ENCODE assay signal across 1 cellular context in genomic region chr16:1188781-1189189, GRCh38.
TF ChIP-seq lines count a peak whose summit lies in the region.

No MANE protein-coding gene starts in this region.

TF ChIP-seq in HepG2, 621 proteins besides CTCF, POLR2A, EP300 and RAD21 (continued from another document and continues in another):
- TF ChIP-seq, protein P1, sequence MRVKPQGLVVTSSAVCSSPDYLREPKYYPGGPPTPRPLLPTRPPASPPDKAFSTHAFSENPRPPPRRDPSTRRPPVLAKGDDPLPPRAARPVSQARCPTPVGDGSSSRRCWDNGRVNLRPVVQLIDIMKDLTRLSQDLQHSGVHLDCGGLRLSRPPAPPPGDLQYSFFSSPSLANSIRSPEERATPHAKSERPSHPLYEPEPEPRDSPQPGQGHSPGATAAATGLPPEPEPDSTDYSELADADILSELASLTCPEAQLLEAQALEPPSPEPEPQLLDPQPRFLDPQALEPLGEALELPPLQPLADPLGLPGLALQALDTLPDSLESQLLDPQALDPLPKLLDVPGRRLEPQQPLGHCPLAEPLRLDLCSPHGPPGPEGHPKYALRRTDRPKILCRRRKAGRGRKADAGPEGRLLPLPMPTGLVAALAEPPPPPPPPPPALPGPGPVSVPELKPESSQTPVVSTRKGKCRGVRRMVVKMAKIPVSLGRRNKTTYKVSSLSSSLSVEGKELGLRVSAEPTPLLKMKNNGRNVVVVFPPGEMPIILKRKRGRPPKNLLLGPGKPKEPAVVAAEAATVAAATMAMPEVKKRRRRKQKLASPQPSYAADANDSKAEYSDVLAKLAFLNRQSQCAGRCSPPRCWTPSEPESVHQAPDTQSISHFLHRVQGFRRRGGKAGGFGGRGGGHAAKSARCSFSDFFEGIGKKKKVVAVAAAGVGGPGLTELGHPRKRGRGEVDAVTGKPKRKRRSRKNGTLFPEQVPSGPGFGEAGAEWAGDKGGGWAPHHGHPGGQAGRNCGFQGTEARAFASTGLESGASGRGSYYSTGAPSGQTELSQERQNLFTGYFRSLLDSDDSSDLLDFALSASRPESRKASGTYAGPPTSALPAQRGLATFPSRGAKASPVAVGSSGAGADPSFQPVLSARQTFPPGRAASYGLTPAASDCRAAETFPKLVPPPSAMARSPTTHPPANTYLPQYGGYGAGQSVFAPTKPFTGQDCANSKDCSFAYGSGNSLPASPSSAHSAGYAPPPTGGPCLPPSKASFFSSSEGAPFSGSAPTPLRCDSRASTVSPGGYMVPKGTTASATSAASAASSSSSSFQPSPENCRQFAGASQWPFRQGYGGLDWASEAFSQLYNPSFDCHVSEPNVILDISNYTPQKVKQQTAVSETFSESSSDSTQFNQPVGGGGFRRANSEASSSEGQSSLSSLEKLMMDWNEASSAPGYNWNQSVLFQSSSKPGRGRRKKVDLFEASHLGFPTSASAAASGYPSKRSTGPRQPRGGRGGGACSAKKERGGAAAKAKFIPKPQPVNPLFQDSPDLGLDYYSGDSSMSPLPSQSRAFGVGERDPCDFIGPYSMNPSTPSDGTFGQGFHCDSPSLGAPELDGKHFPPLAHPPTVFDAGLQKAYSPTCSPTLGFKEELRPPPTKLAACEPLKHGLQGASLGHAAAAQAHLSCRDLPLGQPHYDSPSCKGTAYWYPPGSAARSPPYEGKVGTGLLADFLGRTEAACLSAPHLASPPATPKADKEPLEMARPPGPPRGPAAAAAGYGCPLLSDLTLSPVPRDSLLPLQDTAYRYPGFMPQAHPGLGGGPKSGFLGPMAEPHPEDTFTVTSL (CRISPR knock-in tag; IDR thresholded peaks at IDR 0.05; ENCODE audit: borderline replicate concordance): no peak
- TF ChIP-seq ISL2 (CRISPR knock-in tag; IDR thresholded peaks at IDR 0.05) (peak; percentile 52; the same call in 1 of the 2 replicates), ZBTB40 (IDR thresholded peaks at IDR 0.05) (no peak), ZBTB40 (CRISPR knock-in tag; IDR thresholded peaks at IDR 0.05) (0 out of 2 replicates have a peak, but pooled peaks have one; percentile 58), ZNF317 (CRISPR knock-in tag; IDR thresholded peaks at IDR 0.05) (peak; percentile 68), MXI1 (IDR thresholded peaks at IDR 0.05; ENCODE audit: borderline replicate concordance, low read depth, low read length) (0 out of 3 replicates have a peak, but pooled peaks have one; percentile 29), MYC (CRISPR knock-in tag; IDR thresholded peaks at IDR 0.05; ENCODE audit: borderline replicate concordance) (peak; percentile 46; the same call in 1 of the 2 replicates), ZBTB3 (CRISPR knock-in tag; IDR thresholded peaks at IDR 0.05; ENCODE audit: borderline replicate concordance, low read depth) (peak; percentile 38; the same call in 1 of the 2 replicates), CENPX (CRISPR knock-in tag; IDR thresholded peaks at IDR 0.05) (no peak), ZNF605 (CRISPR knock-in tag; IDR thresholded peaks at IDR 0.05) (peak; percentile 84), CHD2 (IDR thresholded peaks at IDR 0.05; ENCODE audit: low read depth, low read length) (no peak), ESRRA (CRISPR knock-in tag; IDR thresholded peaks at IDR 0.05; ENCODE audit: low read depth) (0 out of 2 replicates have a peak, but pooled peaks have one; percentile 51), ZBTB21 (CRISPR knock-in tag; IDR thresholded peaks at IDR 0.05) (no peak; the same call in 1 of the 2 replicates), ZNF747 (CRISPR knock-in tag; IDR thresholded peaks at IDR 0.05; ENCODE audit: borderline replicate concordance) (no peak), FOSL2 (CRISPR knock-in tag; IDR thresholded peaks at IDR 0.05) (0 out of 2 replicates have a peak, but pooled peaks have one; percentile 27), ZNF251 (CRISPR knock-in tag; IDR thresholded peaks at IDR 0.05) (0 out of 2 replicates have a peak, but pooled peaks have one; percentile 45), BRCA1 (CRISPR knock-in tag; IDR thresholded peaks at IDR 0.05) (peak; percentile 93), MXD3 (CRISPR knock-in tag; IDR thresholded peaks at IDR 0.05) (peak; percentile 89)
- TF ChIP-seq, protein P2, sequence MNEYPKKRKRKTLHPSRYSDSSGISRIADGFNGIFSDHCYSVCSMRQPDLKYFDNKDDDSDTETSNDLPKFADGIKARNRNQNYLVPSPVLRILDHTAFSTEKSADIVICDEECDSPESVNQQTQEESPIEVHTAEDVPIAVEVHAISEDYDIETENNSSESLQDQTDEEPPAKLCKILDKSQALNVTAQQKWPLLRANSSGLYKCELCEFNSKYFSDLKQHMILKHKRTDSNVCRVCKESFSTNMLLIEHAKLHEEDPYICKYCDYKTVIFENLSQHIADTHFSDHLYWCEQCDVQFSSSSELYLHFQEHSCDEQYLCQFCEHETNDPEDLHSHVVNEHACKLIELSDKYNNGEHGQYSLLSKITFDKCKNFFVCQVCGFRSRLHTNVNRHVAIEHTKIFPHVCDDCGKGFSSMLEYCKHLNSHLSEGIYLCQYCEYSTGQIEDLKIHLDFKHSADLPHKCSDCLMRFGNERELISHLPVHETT (CRISPR knock-in tag; conservative IDR thresholded peaks at IDR 0.05): 0 out of 2 replicates have a peak, but pooled peaks have one; percentile 41
- TF ChIP-seq, protein P3, sequence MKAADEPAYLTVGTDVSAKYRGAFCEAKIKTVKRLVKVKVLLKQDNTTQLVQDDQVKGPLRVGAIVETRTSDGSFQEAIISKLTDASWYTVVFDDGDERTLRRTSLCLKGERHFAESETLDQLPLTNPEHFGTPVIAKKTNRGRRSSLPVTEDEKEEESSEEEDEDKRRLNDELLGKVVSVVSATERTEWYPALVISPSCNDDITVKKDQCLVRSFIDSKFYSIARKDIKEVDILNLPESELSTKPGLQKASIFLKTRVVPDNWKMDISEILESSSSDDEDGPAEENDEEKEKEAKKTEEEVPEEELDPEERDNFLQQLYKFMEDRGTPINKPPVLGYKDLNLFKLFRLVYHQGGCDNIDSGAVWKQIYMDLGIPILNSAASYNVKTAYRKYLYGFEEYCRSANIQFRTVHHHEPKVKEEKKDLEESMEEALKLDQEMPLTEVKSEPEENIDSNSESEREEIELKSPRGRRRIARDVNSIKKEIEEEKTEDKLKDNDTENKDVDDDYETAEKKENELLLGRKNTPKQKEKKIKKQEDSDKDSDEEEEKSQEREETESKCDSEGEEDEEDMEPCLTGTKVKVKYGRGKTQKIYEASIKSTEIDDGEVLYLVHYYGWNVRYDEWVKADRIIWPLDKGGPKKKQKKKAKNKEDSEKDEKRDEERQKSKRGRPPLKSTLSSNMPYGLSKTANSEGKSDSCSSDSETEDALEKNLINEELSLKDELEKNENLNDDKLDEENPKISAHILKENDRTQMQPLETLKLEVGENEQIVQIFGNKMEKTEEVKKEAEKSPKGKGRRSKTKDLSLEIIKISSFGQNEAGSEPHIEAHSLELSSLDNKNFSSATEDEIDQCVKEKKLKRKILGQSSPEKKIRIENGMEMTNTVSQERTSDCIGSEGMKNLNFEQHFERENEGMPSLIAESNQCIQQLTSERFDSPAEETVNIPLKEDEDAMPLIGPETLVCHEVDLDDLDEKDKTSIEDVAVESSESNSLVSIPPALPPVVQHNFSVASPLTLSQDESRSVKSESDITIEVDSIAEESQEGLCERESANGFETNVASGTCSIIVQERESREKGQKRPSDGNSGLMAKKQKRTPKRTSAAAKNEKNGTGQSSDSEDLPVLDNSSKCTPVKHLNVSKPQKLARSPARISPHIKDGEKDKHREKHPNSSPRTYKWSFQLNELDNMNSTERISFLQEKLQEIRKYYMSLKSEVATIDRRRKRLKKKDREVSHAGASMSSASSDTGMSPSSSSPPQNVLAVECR (CRISPR knock-in tag; IDR thresholded peaks at IDR 0.05; ENCODE audit: borderline replicate concordance): peak; percentile 27; the same call in 1 of the 2 replicates
- TF ChIP-seq, protein P4, sequence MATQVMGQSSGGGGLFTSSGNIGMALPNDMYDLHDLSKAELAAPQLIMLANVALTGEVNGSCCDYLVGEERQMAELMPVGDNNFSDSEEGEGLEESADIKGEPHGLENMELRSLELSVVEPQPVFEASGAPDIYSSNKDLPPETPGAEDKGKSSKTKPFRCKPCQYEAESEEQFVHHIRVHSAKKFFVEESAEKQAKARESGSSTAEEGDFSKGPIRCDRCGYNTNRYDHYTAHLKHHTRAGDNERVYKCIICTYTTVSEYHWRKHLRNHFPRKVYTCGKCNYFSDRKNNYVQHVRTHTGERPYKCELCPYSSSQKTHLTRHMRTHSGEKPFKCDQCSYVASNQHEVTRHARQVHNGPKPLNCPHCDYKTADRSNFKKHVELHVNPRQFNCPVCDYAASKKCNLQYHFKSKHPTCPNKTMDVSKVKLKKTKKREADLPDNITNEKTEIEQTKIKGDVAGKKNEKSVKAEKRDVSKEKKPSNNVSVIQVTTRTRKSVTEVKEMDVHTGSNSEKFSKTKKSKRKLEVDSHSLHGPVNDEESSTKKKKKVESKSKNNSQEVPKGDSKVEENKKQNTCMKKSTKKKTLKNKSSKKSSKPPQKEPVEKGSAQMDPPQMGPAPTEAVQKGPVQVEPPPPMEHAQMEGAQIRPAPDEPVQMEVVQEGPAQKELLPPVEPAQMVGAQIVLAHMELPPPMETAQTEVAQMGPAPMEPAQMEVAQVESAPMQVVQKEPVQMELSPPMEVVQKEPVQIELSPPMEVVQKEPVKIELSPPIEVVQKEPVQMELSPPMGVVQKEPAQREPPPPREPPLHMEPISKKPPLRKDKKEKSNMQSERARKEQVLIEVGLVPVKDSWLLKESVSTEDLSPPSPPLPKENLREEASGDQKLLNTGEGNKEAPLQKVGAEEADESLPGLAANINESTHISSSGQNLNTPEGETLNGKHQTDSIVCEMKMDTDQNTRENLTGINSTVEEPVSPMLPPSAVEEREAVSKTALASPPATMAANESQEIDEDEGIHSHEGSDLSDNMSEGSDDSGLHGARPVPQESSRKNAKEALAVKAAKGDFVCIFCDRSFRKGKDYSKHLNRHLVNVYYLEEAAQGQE (IDR thresholded peaks at IDR 0.05; ENCODE audit: borderline replicate concordance in 1 of 2, low read depth in 1 of 2, low read length in 2 of 2): peak in 1 of 2 experiments; percentile 98
